In the genomic region with DNA sequence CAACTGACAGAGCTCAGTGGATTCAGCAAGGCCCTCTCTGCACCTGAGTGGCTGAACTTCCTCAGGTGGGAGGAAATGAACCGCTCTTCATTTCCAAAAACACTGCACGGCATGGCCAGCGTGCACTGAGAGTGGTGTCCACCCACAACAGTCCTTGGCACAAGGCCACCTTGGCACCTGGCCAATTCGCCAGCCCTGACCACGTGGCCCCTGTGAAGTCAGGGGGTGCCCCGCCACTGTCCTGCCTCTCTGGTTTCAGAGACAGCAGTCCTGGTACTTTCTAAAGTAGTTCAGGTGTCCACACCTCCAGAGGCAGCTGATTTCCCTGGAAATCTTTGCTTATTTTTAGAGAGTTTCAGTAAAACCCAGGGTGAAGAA, we compare ENCODE assay signal across 15 cellular contexts.
DNase-seq lines count a peak whose midpoint lies in the region; TF ChIP-seq lines count a peak whose summit lies in the region.
"Had no signal": no experiment of that assay in that cellular context is flagged by ENCODE, and none has a peak within 500 bp of the region (broad histone marks: within the 10 kb centered on the region; RNA-seq: fewer than 3 reads in every experiment).

No MANE protein-coding gene starts in this region.

- TF ChIP-seq CTCF in brain (conservative IDR thresholded peaks at IDR 0.05) (no peak), thyroid gland (IDR thresholded peaks at IDR 0.05) (no peak), esophagus squamous epithelium (IDR thresholded peaks at IDR 0.05) (no peak)

- DNase-seq in activated CD4-positive, alpha-beta T cell treated with anti-CD3 and anti-CD28 coated beads, Interleukin-2, amount 10 ng/mL, durations not matched to agents 7 days and 5 days, result no peak
- DNase-seq in activated CD4-positive, alpha-beta T cell treated with anti-CD3 and anti-CD28 coated beads, Interleukin-2, amount 10 ng/mL, durations not matched to agents 24 days and 14 days, result no peak
- DNase-seq in inferior parietal cortex (ENCODE audit: extremely low spot score) (peak; percentile 14), thyroid gland (peak; percentile 94 to 96), DMS153 treated with DMSO at 0.1 percent for 48 hours (lab: John Stamatoyannopoulos, UW; ENCODE audit: unreplicated experiment) (no peak), esophagus squamous epithelium (lab: John Stamatoyannopoulos, UW) (no peak)
- no peak for DNase-seq in activated naive CD4-positive, alpha-beta T cell (lab: John Stamatoyannopoulos, UW)
- DNase-seq: activated T-cell treated with anti-CD3 and anti-CD28 coated beads for 4 hours; DMS79; effector memory CD8-positive, alpha-beta T cell; glutamatergic neuron; GOT3 had no signal

- H3K9me3 ChIP-seq in thyroid gland, result no peaks in the 10 kb centered on the region
- no peaks in the 10 kb centered on the region for H3K9me3 ChIP-seq in esophagus squamous epithelium
- H3K9me3 ChIP-seq: tibial nerve had no signal

- whole genome bisulfite sequencing in thyroid gland, 2 donors, result 6 to 9% methylated on average over 6 of the region's 6 CpGs
- WGBS in esophagus squamous epithelium, 2 donors, result 22 to 50% methylated on average over 4 to 5 of the region's 6 CpGs

- H3K27ac ChIP-seq in thyroid gland (peak overlapping the region in 1 of 3 donors; percentile 31), esophagus squamous epithelium (no peak overlapping the region)
- H3K27ac ChIP-seq: tibial nerve had no signal

- POLR2A ChIA-PET in activated CD4-positive, alpha-beta T cell treated with anti-CD3 and anti-CD28 coated beads, Interleukin-2, amount 10 ng/mL, durations not matched to agents 7 days and 5 days (lab: Charles Lee), result no interaction called here

- H3K36me3 Mint-ChIP-seq in activated CD4-positive, alpha-beta T cell treated with anti-CD3 and anti-CD28 coated beads, Interleukin-2, amount 10 ng/mL, durations not matched to agents 7 days and 5 days (ENCODE audit: low read depth), result no peaks in the 10 kb centered on the region
- no peaks in the 10 kb centered on the region for H3K36me3 Mint-ChIP-seq in activated CD4-positive, alpha-beta T cell treated with anti-CD3 and anti-CD28 coated beads, Interleukin-2, amount 10 ng/mL, durations not matched to agents 24 days and 14 days (ENCODE audit: low read depth)
- no peaks in the 10 kb centered on the region for H3K36me3 Mint-ChIP-seq in brain

- H3K4me1 ChIP-seq in thyroid gland (peaks cover 12 to 19% of the 10 kb centered on the region in 2 donors), esophagus squamous epithelium (peaks cover under 1 to 29% (median 12%) of the 10 kb centered on the region in 3 donors)

- peak overlapping the region; percentile 13 for H3K27ac Mint-ChIP-seq in activated CD4-positive, alpha-beta T cell treated with anti-CD3 and anti-CD28 coated beads, Interleukin-2, amount 10 ng/mL, durations not matched to agents 7 days and 5 days
- no peak overlapping the region for H3K27ac Mint-ChIP-seq in activated CD4-positive, alpha-beta T cell treated with anti-CD3 and anti-CD28 coated beads, Interleukin-2, amount 10 ng/mL, durations not matched to agents 24 days and 14 days
- H3K27ac Mint-ChIP-seq in brain, result peak overlapping the region in 3 of 5 experiments; percentile 57 to 78 (median 60)
- H3K27ac Mint-ChIP-seq: effector memory CD8-positive, alpha-beta T cell had no signal

- intact Hi-C loops in activated CD4-positive, alpha-beta T cell treated with anti-CD3 and anti-CD28 coated beads, Interleukin-2, amount 10 ng/mL, durations not matched to agents 24 days and 14 days (cut with micrococcal nuclease), result no loop called here
- intact Hi-C loops in thyroid gland (cut with DNase I) (no loop called here), esophagus squamous epithelium (cut with DNase I) (no loop called here)

- H3K4me1 Mint-ChIP-seq in activated CD4-positive, alpha-beta T cell treated with anti-CD3 and anti-CD28 coated beads, Interleukin-2, amount 10 ng/mL, durations not matched to agents 7 days and 5 days, result no peaks in the 10 kb centered on the region
- no peaks in the 10 kb centered on the region for H3K4me1 Mint-ChIP-seq in activated CD4-positive, alpha-beta T cell treated with anti-CD3 and anti-CD28 coated beads, Interleukin-2, amount 10 ng/mL, durations not matched to agents 24 days and 14 days
- H3K4me1 Mint-ChIP-seq in brain, result peaks cover 36% of the 10 kb centered on the region

- H3K4me3 ChIP-seq in thyroid gland (replicated peaks in 1 of 3), result no peak overlapping the region
- H3K4me3 ChIP-seq in esophagus squamous epithelium, result no peak overlapping the region
- H3K4me3 ChIP-seq: GM12878, tibial nerve had no signal

- no peaks in the 10 kb centered on the region for H3K27me3 Mint-ChIP-seq in activated CD4-positive, alpha-beta T cell treated with anti-CD3 and anti-CD28 coated beads, Interleukin-2, amount 10 ng/mL, durations not matched to agents 7 days and 5 days
- no peaks in the 10 kb centered on the region for H3K27me3 Mint-ChIP-seq in activated CD4-positive, alpha-beta T cell treated with anti-CD3 and anti-CD28 coated beads, Interleukin-2, amount 10 ng/mL, durations not matched to agents 24 days and 14 days
- peaks cover 10% of the 10 kb centered on the region for H3K27me3 Mint-ChIP-seq in brain

- no peak overlapping the region for H3K4me3 Mint-ChIP-seq in activated CD4-positive, alpha-beta T cell treated with anti-CD3 and anti-CD28 coated beads, Interleukin-2, amount 10 ng/mL, durations not matched to agents 7 days and 5 days
- H3K4me3 Mint-ChIP-seq in activated CD4-positive, alpha-beta T cell treated with anti-CD3 and anti-CD28 coated beads, Interleukin-2, amount 10 ng/mL, durations not matched to agents 24 days and 14 days, result no peak overlapping the region
- H3K4me3 Mint-ChIP-seq in brain, result no peak overlapping the region
- H3K4me3 Mint-ChIP-seq: effector memory CD8-positive, alpha-beta T cell had no signal

- H3K27me3 ChIP-seq in thyroid gland (no peaks in the 10 kb centered on the region), esophagus squamous epithelium (peaks cover 0 to 11% (median 0%) of the 10 kb centered on the region in 4 donors)
- H3K27me3 ChIP-seq: tibial nerve had no signal

- CTCF ChIA-PET in activated CD4-positive, alpha-beta T cell treated with anti-CD3 and anti-CD28 coated beads, Interleukin-2, amount 10 ng/mL, durations not matched to agents 7 days and 5 days (lab: Charles Lee), result interaction anchor here (0.9 kb wide), 1 partner anchor 45 kb away, joined by 3 read pairs; no protein-coding TSS in a partner anchor

- no peaks in the 10 kb centered on the region for H3K36me3 ChIP-seq in thyroid gland
- H3K36me3 ChIP-seq in esophagus squamous epithelium, result no peaks in the 10 kb centered on the region
- H3K36me3 ChIP-seq: tibial nerve had no signal

- peaks cover 2% of the 10 kb centered on the region for H3K9me3 Mint-ChIP-seq in activated CD4-positive, alpha-beta T cell treated with anti-CD3 and anti-CD28 coated beads, Interleukin-2, amount 10 ng/mL, durations not matched to agents 7 days and 5 days
- H3K9me3 Mint-ChIP-seq in activated CD4-positive, alpha-beta T cell treated with anti-CD3 and anti-CD28 coated beads, Interleukin-2, amount 10 ng/mL, durations not matched to agents 24 days and 14 days, result no peaks in the 10 kb centered on the region
- peaks cover 0 to 8% (median 3%) of the 10 kb centered on the region in 5 experiments for H3K9me3 Mint-ChIP-seq in brain
- H3K9me3 Mint-ChIP-seq: effector memory CD8-positive, alpha-beta T cell had no signal

- TF ChIP-seq POLR2A in thyroid gland (IDR thresholded peaks at IDR 0.05) (no peak), esophagus squamous epithelium (IDR thresholded peaks at IDR 0.05) (no peak)

Comparison
In these comparisons a context has a peak if more than half of its experiments do, and no peak if none do; other contexts are left out.
1. DNase-seq: peak in inferior parietal cortex (single experiment) and thyroid gland (2 of 2); none in activated CD4-positive, alpha-beta T cell treated with anti-CD3 and anti-CD28 coated beads, Interleukin-2, amount 10 ng/mL, durations not matched to agents 7 days and 5 days (single experiment), activated CD4-positive, alpha-beta T cell treated with anti-CD3 and anti-CD28 coated beads, Interleukin-2, amount 10 ng/mL, durations not matched to agents 24 days and 14 days (single experiment), activated naive CD4-positive, alpha-beta T cell (0 of 4), DMS153 treated with DMSO at 0.1 percent for 48 hours (single experiment) and esophagus squamous epithelium (single experiment).